In the genomic region with DNA sequence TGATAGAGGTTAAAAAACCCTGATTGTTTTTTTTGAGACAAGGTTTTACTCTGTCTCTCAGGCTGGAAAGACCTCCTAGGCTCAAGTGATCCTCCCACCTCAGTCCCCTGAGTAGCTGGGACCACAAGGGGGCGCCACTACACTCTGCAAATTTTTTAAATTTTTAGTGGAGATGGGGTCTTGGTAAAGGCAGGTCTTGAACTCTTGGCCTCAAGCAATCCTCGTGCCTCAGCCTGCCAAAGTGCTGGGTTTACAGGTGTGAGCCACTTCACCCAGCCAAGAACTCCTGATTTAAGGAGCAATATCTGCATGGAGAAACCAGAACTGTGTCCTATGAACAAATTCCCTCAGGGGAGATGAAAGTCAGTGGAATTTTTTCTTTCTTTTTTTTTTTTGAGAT, we compare ENCODE assay signal across 1 cellular context.
TF ChIP-seq lines count a peak whose summit lies in the region.

No MANE protein-coding gene starts in this region.

TF ChIP-seq in WTC11, 78 proteins besides CTCF, POLR2A, EP300 and RAD21 (continued from another document):
- TF ChIP-seq, protein P1, sequence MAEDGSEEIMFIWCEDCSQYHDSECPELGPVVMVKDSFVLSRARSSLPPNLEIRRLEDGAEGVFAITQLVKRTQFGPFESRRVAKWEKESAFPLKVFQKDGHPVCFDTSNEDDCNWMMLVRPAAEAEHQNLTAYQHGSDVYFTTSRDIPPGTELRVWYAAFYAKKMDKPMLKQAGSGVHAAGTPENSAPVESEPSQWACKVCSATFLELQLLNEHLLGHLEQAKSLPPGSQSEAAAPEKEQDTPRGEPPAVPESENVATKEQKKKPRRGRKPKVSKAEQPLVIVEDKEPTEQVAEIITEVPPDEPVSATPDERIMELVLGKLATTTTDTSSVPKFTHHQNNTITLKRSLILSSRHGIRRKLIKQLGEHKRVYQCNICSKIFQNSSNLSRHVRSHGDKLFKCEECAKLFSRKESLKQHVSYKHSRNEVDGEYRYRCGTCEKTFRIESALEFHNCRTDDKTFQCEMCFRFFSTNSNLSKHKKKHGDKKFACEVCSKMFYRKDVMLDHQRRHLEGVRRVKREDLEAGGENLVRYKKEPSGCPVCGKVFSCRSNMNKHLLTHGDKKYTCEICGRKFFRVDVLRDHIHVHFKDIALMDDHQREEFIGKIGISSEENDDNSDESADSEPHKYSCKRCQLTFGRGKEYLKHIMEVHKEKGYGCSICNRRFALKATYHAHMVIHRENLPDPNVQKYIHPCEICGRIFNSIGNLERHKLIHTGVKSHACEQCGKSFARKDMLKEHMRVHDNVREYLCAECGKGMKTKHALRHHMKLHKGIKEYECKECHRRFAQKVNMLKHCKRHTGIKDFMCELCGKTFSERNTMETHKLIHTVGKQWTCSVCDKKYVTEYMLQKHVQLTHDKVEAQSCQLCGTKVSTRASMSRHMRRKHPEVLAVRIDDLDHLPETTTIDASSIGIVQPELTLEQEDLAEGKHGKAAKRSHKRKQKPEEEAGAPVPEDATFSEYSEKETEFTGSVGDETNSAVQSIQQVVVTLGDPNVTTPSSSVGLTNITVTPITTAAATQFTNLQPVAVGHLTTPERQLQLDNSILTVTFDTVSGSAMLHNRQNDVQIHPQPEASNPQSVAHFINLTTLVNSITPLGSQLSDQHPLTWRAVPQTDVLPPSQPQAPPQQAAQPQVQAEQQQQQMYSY (CRISPR knock-in tag; IDR thresholded peaks at IDR 0.05): no peak
- TF ChIP-seq, protein P2, sequence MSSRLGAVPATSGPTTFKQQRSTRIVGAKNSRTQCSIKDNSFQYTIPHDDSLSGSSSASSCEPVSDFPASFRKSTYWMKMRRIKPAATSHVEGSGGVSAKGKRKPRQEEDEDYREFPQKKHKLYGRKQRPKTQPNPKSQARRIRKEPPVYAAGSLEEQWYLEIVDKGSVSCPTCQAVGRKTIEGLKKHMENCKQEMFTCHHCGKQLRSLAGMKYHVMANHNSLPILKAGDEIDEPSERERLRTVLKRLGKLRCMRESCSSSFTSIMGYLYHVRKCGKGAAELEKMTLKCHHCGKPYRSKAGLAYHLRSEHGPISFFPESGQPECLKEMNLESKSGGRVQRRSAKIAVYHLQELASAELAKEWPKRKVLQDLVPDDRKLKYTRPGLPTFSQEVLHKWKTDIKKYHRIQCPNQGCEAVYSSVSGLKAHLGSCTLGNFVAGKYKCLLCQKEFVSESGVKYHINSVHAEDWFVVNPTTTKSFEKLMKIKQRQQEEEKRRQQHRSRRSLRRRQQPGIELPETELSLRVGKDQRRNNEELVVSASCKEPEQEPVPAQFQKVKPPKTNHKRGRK (CRISPR knock-in tag; IDR thresholded peaks at IDR 0.05; ENCODE audit: borderline replicate concordance): no peak
- TF ChIP-seq NR2C2 (CRISPR knock-in tag; IDR thresholded peaks at IDR 0.05) (no peak), ELF4 (CRISPR knock-in tag; IDR thresholded peaks at IDR 0.05; ENCODE audit: low read depth) (no peak), CREM (CRISPR knock-in tag; IDR thresholded peaks at IDR 0.05) (no peak)
- TF ChIP-seq, protein P3, sequence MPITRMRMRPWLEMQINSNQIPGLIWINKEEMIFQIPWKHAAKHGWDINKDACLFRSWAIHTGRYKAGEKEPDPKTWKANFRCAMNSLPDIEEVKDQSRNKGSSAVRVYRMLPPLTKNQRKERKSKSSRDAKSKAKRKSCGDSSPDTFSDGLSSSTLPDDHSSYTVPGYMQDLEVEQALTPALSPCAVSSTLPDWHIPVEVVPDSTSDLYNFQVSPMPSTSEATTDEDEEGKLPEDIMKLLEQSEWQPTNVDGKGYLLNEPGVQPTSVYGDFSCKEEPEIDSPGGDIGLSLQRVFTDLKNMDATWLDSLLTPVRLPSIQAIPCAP (CRISPR knock-in tag; IDR thresholded peaks at IDR 0.05): no peak
- TF ChIP-seq, protein P4, sequence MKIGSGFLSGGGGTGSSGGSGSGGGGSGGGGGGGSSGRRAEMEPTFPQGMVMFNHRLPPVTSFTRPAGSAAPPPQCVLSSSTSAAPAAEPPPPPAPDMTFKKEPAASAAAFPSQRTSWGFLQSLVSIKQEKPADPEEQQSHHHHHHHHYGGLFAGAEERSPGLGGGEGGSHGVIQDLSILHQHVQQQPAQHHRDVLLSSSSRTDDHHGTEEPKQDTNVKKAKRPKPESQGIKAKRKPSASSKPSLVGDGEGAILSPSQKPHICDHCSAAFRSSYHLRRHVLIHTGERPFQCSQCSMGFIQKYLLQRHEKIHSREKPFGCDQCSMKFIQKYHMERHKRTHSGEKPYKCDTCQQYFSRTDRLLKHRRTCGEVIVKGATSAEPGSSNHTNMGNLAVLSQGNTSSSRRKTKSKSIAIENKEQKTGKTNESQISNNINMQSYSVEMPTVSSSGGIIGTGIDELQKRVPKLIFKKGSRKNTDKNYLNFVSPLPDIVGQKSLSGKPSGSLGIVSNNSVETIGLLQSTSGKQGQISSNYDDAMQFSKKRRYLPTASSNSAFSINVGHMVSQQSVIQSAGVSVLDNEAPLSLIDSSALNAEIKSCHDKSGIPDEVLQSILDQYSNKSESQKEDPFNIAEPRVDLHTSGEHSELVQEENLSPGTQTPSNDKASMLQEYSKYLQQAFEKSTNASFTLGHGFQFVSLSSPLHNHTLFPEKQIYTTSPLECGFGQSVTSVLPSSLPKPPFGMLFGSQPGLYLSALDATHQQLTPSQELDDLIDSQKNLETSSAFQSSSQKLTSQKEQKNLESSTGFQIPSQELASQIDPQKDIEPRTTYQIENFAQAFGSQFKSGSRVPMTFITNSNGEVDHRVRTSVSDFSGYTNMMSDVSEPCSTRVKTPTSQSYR (CRISPR knock-in tag; IDR thresholded peaks at IDR 0.05): no peak
TF ChIP-seq in WTC11: peak in this region for 0.
